In genomic region chr2:84970266-84970955, GRCh38 we compare ENCODE assay signal across 8 cellular contexts. TPM values are rescaled to one million over a fixed set of nuclear protein-coding genes. Genes with fewer than 3 reads are reported as not detected.
DNase-seq lines count a peak whose midpoint lies in the region; TF ChIP-seq lines count a peak whose summit lies in the region.

No MANE protein-coding gene starts in this region.

- TF ChIP-seq CTCF in GM13976 (IDR thresholded peaks at IDR 0.05; ENCODE audit: borderline replicate concordance, control extremely low read depth, extremely low read depth, insufficient read depth, missing control alignments) (peak; percentile 12), H9 (conservative IDR thresholded peaks at IDR 0.05) (no peak), colonic mucosa (IDR thresholded peaks at IDR 0.05) (no peak), liver (IDR thresholded peaks at IDR 0.05; ENCODE audit: low read depth, low read length, missing input control) (no peak)

- no CpG with 5 or more reads among the region's 84 CpGs for WGBS in H9 (ENCODE audit: extremely low coverage, insufficient read length, low lambda C conversion rate)
- WGBS in liver, result under 1% methylated on average over 84 of the region's 84 CpGs

- peak overlapping the region; percentile 94 for H3K14ac ChIP-seq in H9 (ENCODE audit: insufficient read depth, low read length)

- no peaks in the 10 kb centered on the region for H3K9me3 ChIP-seq in H9 (ENCODE audit: control insufficient read depth, low read depth, low read length)
- H3K9me3 ChIP-seq in colonic mucosa, result no peaks in the 10 kb centered on the region
- H3K9me3 ChIP-seq in liver (ENCODE audit: control insufficient read depth in 4 of 4, low read length in 3 of 4), result no peaks in the 10 kb centered on the region

- H3K4me3 ChIP-seq in colonic mucosa, result peak overlapping the region; percentile 78
- peak overlapping the region; percentile 58 to 95 (median 81) for H3K4me3 ChIP-seq in liver (ENCODE audit: low read depth in 1 of 3, low read length in 3 of 3)

- H2BK120ac ChIP-seq in H9 (ENCODE audit: low read depth, low read length, poor library complexity, severe bottlenecking), result no peak overlapping the region

- H2AK5ac ChIP-seq in H9 (ENCODE audit: insufficient read length, low read length), result no peak overlapping the region

- no peak overlapping the region for H4K5ac ChIP-seq in H9 (ENCODE audit: insufficient read length, low read depth, low read length)

- H3K36me3 ChIP-seq in colonic mucosa, result no peaks in the 10 kb centered on the region
- H3K36me3 ChIP-seq in liver (ENCODE audit: control insufficient read depth in 4 of 4, insufficient read depth in 3 of 4, low read depth in 1 of 4, low read length in 3 of 4), result peaks cover 0 to 2% (median 0%) of the 10 kb centered on the region in 4 donors

- no peak overlapping the region for H3K4ac ChIP-seq in H9 (ENCODE audit: low read depth, low read length)

- peak overlapping the region; percentile 47 for H3K18ac ChIP-seq in H9 (ENCODE audit: insufficient read length, low read depth, low read length)

- peak overlapping the region; percentile 92 to 94 for H3K4me3 Mint-ChIP-seq in H9

- in situ Hi-C loops in GM13976 (cut with MboI; ENCODE audit: low sequenced_read_pairs, unreplicated experiment), result no loop called here

- no peak overlapping the region for H3T11ph ChIP-seq in H9 (ENCODE audit: low read length)

- no peak overlapping the region for H2AFZ ChIP-seq in H9 (ENCODE audit: low read length)

- peaks cover 52% of the 10 kb centered on the region for H3K79me2 ChIP-seq in H9 (ENCODE audit: insufficient read depth, low read length)

- H3K56ac ChIP-seq in H9 (ENCODE audit: insufficient read length, low read depth, low read length), result peak overlapping the region; percentile 2

- no peaks in the 10 kb centered on the region for H4K20me1 ChIP-seq in H9 (ENCODE audit: control insufficient read depth, insufficient read depth, insufficient read length)

- peaks cover 1% of the 10 kb centered on the region; the same call in 1 of the 2 replicates for H3K27me3 Mint-ChIP-seq in H9 (ENCODE audit: low read depth)

- H2BK12ac ChIP-seq in H9 (ENCODE audit: insufficient read length, low read depth, low read length), result no peak overlapping the region

- H4K91ac ChIP-seq in H9 (ENCODE audit: insufficient read length, low read depth, low read length), result no peak overlapping the region

- H3K23me2 ChIP-seq in H9 (ENCODE audit: insufficient read length, low read depth, low read length, poor library complexity, severe bottlenecking), result peaks cover 14% of the 10 kb centered on the region

- H3K27ac ChIP-seq in H9 (ENCODE audit: insufficient read length, low read depth, low read length) (peak overlapping the region; percentile 12), colonic mucosa (peak overlapping the region; percentile 99), liver (ENCODE audit: low read depth in 1 of 2, low read length in 2 of 2) (peak overlapping the region; percentile 90 to 95)

- no peak for TF ChIP-seq RAD21 in liver (IDR thresholded peaks at IDR 0.05)

- H3K4me1 ChIP-seq in H9 (ENCODE audit: insufficient read depth, low read length) (peaks cover 2% of the 10 kb centered on the region; the same call in 1 of the 2 replicates), colonic mucosa (peaks cover 5% of the 10 kb centered on the region), liver (ENCODE audit: control insufficient read depth in 4 of 4, insufficient read depth in 4 of 4, low read length in 3 of 4) (peaks cover 4 to 30% (median 23%) of the 10 kb centered on the region in 4 donors)

- H3K23ac ChIP-seq in H9 (ENCODE audit: insufficient read length, low read depth, low read length), result no peak overlapping the region

- peaks cover 39 to 43% of the 10 kb centered on the region in 2 experiments for H3K4me1 Mint-ChIP-seq in H9

- peak overlapping the region; percentile 99 for H3K9ac ChIP-seq in H9 (ENCODE audit: extremely low read depth, insufficient read length, low read length)
- peak overlapping the region; percentile 97 to 99 for H3K9ac ChIP-seq in colonic mucosa (ENCODE audit: low read depth in 2 of 2, low read length in 2 of 2)
- H3K9ac ChIP-seq in liver (ENCODE audit: low read depth in 1 of 2, low read length in 2 of 2), result peak overlapping the region; percentile 84 to 95

- peaks cover 0 to 3% of the 10 kb centered on the region in 2 experiments; a peak in 1 of 5 replicates for H3K9me3 Mint-ChIP-seq in H9

- no peak overlapping the region for H4K8ac ChIP-seq in H9 (replicated peaks; ENCODE audit: insufficient read length, low read depth, low read length)

- no peak overlapping the region for H2BK15ac ChIP-seq in H9 (ENCODE audit: low read depth, low read length)

- no peaks in the 10 kb centered on the region for H3K27me3 ChIP-seq in H9 (ENCODE audit: insufficient read depth, low read length)
- H3K27me3 ChIP-seq in colonic mucosa, result no peaks in the 10 kb centered on the region
- no peaks in the 10 kb centered on the region for H3K27me3 ChIP-seq in liver (ENCODE audit: control insufficient read depth in 4 of 4, insufficient read depth in 4 of 4, low read length in 3 of 4)

- no peak overlapping the region for H2BK20ac ChIP-seq in H9 (ENCODE audit: low read depth, low read length, poor library complexity, severe bottlenecking)

- peak; percentile 82 for DNase-seq in GM13976 (ENCODE audit: low spot score)
- DNase-seq in H9, result peak; percentile 62
- DNase-seq in M059J (ENCODE audit: low read depth), result peak; percentile 61
- DNase-seq in activated CD4-positive, alpha-beta T cell treated with anti-CD3 and anti-CD28 coated beads for 24 hours (ENCODE audit: low read depth in 2 of 2), result peak; percentile 35 to 37
- peak; percentile 70 for DNase-seq in colonic mucosa
- DNase-seq in stimulated activated CD4-positive, alpha-beta T cell treated with anti-CD3 and anti-CD28 coated beads, Interleukin-4, amount 100 ng/mL, for 4 hours, result peak; percentile 34 to 52
- no peak for DNase-seq in foreskin melanocyte

- H2BK5ac ChIP-seq in H9 (ENCODE audit: insufficient read length, low read length), result no peak overlapping the region

- intact Hi-C loops in colonic mucosa (cut with DNase I), result no loop called here

- H3K4me2 ChIP-seq in H9 (ENCODE audit: insufficient read depth, insufficient read length, low read length), result peak overlapping the region; percentile 82

- peak overlapping the region; percentile 99 to 100 (median 99) for H3K27ac Mint-ChIP-seq in H9

- peaks cover 28 to 37% (median 34%) of the 10 kb centered on the region in 3 experiments for H3K36me3 Mint-ChIP-seq in H9 (ENCODE audit: insufficient read depth in 1 of 3, low read depth in 3 of 3)

- no peaks in the 10 kb centered on the region for H3K79me1 ChIP-seq in H9 (ENCODE audit: insufficient read depth, low read depth, low read length, poor library complexity, severe bottlenecking)

TF ChIP-seq in liver, 16 proteins besides CTCF, POLR2A, EP300 and RAD21:
- peak; percentile 16 for TF ChIP-seq YY1 (IDR thresholded peaks at IDR 0.05)
- no peak for TF ChIP-seq FOXA2 (IDR thresholded peaks at IDR 0.05)
- no peak for TF ChIP-seq ZBTB33 (IDR thresholded peaks at IDR 0.05)
- no peak for TF ChIP-seq FOXA1 (IDR thresholded peaks at IDR 0.05)
- TF ChIP-seq TAF1 (conservative IDR thresholded peaks at IDR 0.05), result no peak
- no peak for TF ChIP-seq HNF4G (IDR thresholded peaks at IDR 0.05)

RNA-seq across cellular contexts. Expression of gene KCMF1, which starts 0.6 kb away (rescaled TPM):
- total RNA-seq in H9 (2021), result 110 and 113 TPM in 2 replicates
- total RNA-seq in M059J (2014; rRNA removed; shearing (Covaris generic)), result 52.7 and 81.2 TPM in 2 replicates
- total RNA-seq in colonic mucosa, result 100 to 1,000 TPM in 1 of 2 donors, 10 to 100 TPM in 1; 96.2 to 118 TPM
- 10 to 100 TPM; 25.5 to 45.4 TPM for total RNA-seq in liver
- 10 to 100 TPM; 10.5 to 20.7 TPM for polyA plus RNA-seq in liver

Comparison
In these comparisons a context has a peak if more than half of its experiments do, and no peak if none do; other contexts are left out.
1. H3K27ac ChIP-seq: peak in every context shown above with its lines; median percentile 99 in colonic mucosa; 92 in liver; 12 in H9.